Comparison of ENCODE assay signal across 8 cellular contexts in the genomic region with DNA sequence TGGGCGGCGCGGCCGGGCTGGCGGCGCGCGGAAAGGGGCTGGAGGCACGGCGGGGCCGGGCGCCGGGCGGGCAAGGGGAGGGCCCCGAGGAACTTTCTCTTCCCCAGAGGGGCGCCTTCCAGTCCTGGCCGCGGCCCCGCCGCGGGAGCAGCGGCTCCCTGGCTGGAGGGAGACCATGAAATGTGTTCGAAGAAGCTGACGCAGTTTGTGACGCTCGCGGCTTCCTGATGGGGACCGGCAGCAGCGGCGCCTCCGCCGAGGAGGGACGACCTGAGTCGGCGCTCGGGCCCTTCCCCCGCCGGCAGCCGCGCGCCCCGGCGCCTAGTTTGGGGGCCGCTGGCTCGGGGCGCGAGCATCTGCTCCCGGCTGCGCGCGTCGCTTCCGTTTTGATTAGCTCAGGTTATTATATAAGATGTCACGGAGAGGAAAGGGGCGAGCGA.
DNase-seq lines count a peak whose midpoint lies in the region; ATAC-seq lines count a peak whose summit lies in the region.

No MANE protein-coding gene starts in this region.

- no peaks in the 10 kb centered on the region for H3K4me1 ChIP-seq in endocrine pancreas (ENCODE audit: control insufficient read depth, insufficient read depth, low read length)

- no peaks in the 10 kb centered on the region for H3K9me3 ChIP-seq in endocrine pancreas (ENCODE audit: control insufficient read depth, low read length)

- H3K27me3 ChIP-seq in endocrine pancreas (ENCODE audit: control insufficient read depth, insufficient read depth, low read length) = no peaks in the 10 kb centered on the region

- DNase-seq in NCI-H748 (lab: John Stamatoyannopoulos, UW; ENCODE audit: unreplicated experiment) (peak; percentile 70), NCI-H748 treated with DMSO at 0.1 percent for 48 hours (lab: John Stamatoyannopoulos, UW) (no peak), NCI-H226 (peak; percentile 33), middle frontal gyrus (ENCODE audit: extremely low spot score, low spot score) (peak; percentile 54)
- DNase-seq in activated CD8-positive, alpha-beta memory T cell treated with anti-CD3 and anti-CD28 coated beads, Interleukin-2, amount 50 U/mL, for 24 hours (ENCODE audit: extremely low read depth) = peak; percentile 19
- peak; percentile 47 to 57 for DNase-seq in stimulated activated CD8-positive, alpha-beta memory T cell treated with anti-CD3 and anti-CD28 coated beads, Interleukin-2, amount 100 ng/mL, for 1 hour (ENCODE audit: low read depth in 2 of 2)

- no peaks in the 10 kb centered on the region for H3K36me3 ChIP-seq in endocrine pancreas (ENCODE audit: control insufficient read depth, insufficient read depth, low read length)

- ATAC-seq in HG02840 (IDR thresholded peaks at IDR 0.05; ENCODE audit: low FRiP score, unreplicated experiment) = peak; percentile 59

- no peak overlapping the region for H3K4me3 ChIP-seq in endocrine pancreas (ENCODE audit: control insufficient read depth, insufficient read depth, low read length)

- H3K9ac ChIP-seq in endocrine pancreas (ENCODE audit: control insufficient read depth, insufficient read depth, low read length) = peak overlapping the region; percentile 98
